In genomic region chr6:82893889-82894652, GRCh38 we compare ENCODE assay signal across 1 cellular context.
TF ChIP-seq lines count a peak whose summit lies in the region.

No MANE protein-coding gene starts in this region.

TF ChIP-seq in WTC11, 78 proteins besides CTCF, POLR2A, EP300 and RAD21 (continued from another document):
- TF ChIP-seq ZNF512 (CRISPR knock-in tag; IDR thresholded peaks at IDR 0.05; ENCODE audit: borderline replicate concordance) (no peak), NR1H2 (CRISPR knock-in tag; IDR thresholded peaks at IDR 0.05) (no peak), RORB (CRISPR knock-in tag; IDR thresholded peaks at IDR 0.05) (no peak), GTF2I (CRISPR knock-in tag; conservative IDR thresholded peaks at IDR 0.05) (no peak), ZBTB21 (CRISPR knock-in tag; IDR thresholded peaks at IDR 0.05; ENCODE audit: borderline replicate concordance) (no peak), PRDM15 (CRISPR knock-in tag; IDR thresholded peaks at IDR 0.05) (no peak), ESRRA (CRISPR knock-in tag; IDR thresholded peaks at IDR 0.05; ENCODE audit: borderline replicate concordance) (no peak)
